In genomic region chr2:197327073-197327775, GRCh38 we compare ENCODE assay signal across 18 cellular contexts. TPM values are rescaled to one million over a fixed set of nuclear protein-coding genes. Genes with fewer than 3 reads are reported as not detected.
DNase-seq lines count a peak whose midpoint lies in the region; ATAC-seq, FAIRE-seq and TF ChIP-seq lines count a peak whose summit lies in the region.
"Had no signal": no experiment of that assay in that cellular context is flagged by ENCODE, and none has a peak within 500 bp of the region (broad histone marks: within the 10 kb centered on the region; RNA-seq: fewer than 3 reads in every experiment).

No MANE protein-coding gene starts in this region.

- no peak overlapping the region for H2BK5ac ChIP-seq in H9 (ENCODE audit: insufficient read length, low read length)

- H4K91ac ChIP-seq in H9 (ENCODE audit: insufficient read length, low read depth, low read length), result no peak overlapping the region

- no peak overlapping the region for H3K4me2 ChIP-seq in H9 (ENCODE audit: insufficient read depth, insufficient read length, low read length)

- H3K18ac ChIP-seq in H9 (ENCODE audit: insufficient read length, low read depth, low read length), result no peak overlapping the region

- POLR2A ChIA-PET in activated CD4-positive, alpha-beta T cell treated with anti-CD3 and anti-CD28 coated beads, Interleukin-2, amount 10 ng/mL, durations not matched to agents 7 days and 5 days (lab: Charles Lee), result interaction anchor here (0.6 kb wide), 2 partner anchors 48 to 91 kb away, joined by 4 to 7 read pairs; no protein-coding TSS in a partner anchor
- POLR2A ChIA-PET in activated CD8-positive, alpha-beta T cell treated with anti-CD3 and anti-CD28 coated beads, Interleukin-2, amount 10 ng/mL, durations not matched to agents 7 days and 5 days (lab: Charles Lee), result interaction anchor here (1.3 to 3.2 kb wide), 3 partner anchors 17 to 199 kb away, joined by 3 to 33 read pairs (median 3); partner anchors contain the start of gene ANKRD44

- H3K4me3 ChIP-seq in spleen (no peak overlapping the region), upper lobe of right lung (no peak overlapping the region)
- H3K4me3 ChIP-seq: gastroesophageal sphincter, right atrium auricular region, uterus had no signal

- H3K36me3 Mint-ChIP-seq in activated CD4-positive, alpha-beta T cell treated with anti-CD3 and anti-CD28 coated beads, Interleukin-2, amount 10 ng/mL, durations not matched to agents 7 days and 5 days (ENCODE audit: low read depth), result peaks cover 14% of the 10 kb centered on the region
- peaks cover 11% of the 10 kb centered on the region for H3K36me3 Mint-ChIP-seq in activated CD8-positive, alpha-beta T cell treated with anti-CD3 and anti-CD28 coated beads, Interleukin-2, amount 10 ng/mL, durations not matched to agents 7 days and 5 days (ENCODE audit: low read depth)
- H3K36me3 Mint-ChIP-seq in H9 (ENCODE audit: insufficient read depth in 1 of 3, low read depth in 3 of 3), result no peaks in the 10 kb centered on the region

- peaks cover 15% of the 10 kb centered on the region for H3K9me3 Mint-ChIP-seq in activated CD4-positive, alpha-beta T cell treated with anti-CD3 and anti-CD28 coated beads, Interleukin-2, amount 10 ng/mL, durations not matched to agents 7 days and 5 days
- peaks cover 9% of the 10 kb centered on the region for H3K9me3 Mint-ChIP-seq in activated CD8-positive, alpha-beta T cell treated with anti-CD3 and anti-CD28 coated beads, Interleukin-2, amount 10 ng/mL, durations not matched to agents 7 days and 5 days (ENCODE audit: insufficient read depth)
- no peaks in the 10 kb centered on the region for H3K9me3 Mint-ChIP-seq in H9

- no peak overlapping the region for H3K9ac ChIP-seq in H9 (ENCODE audit: extremely low read depth, insufficient read length, low read length)

- no peak overlapping the region for H2BK15ac ChIP-seq in H9 (ENCODE audit: low read depth, low read length)

- H3K27me3 Mint-ChIP-seq in activated CD4-positive, alpha-beta T cell treated with anti-CD3 and anti-CD28 coated beads, Interleukin-2, amount 10 ng/mL, durations not matched to agents 7 days and 5 days, result no peaks in the 10 kb centered on the region
- no peaks in the 10 kb centered on the region for H3K27me3 Mint-ChIP-seq in activated CD8-positive, alpha-beta T cell treated with anti-CD3 and anti-CD28 coated beads, Interleukin-2, amount 10 ng/mL, durations not matched to agents 7 days and 5 days (ENCODE audit: low read depth)
- H3K27me3 Mint-ChIP-seq in H9 (ENCODE audit: low read depth), result peaks cover 2% of the 10 kb centered on the region; the same call in 1 of the 2 replicates

- H3K79me2 ChIP-seq in H9 (ENCODE audit: insufficient read depth, low read length), result no peaks in the 10 kb centered on the region

- no peaks in the 10 kb centered on the region for H3K23me2 ChIP-seq in H9 (ENCODE audit: insufficient read length, low read depth, low read length, poor library complexity, severe bottlenecking)

- TF ChIP-seq CTCF in spleen (IDR thresholded peaks at IDR 0.05 in 8 of 11, conservative IDR thresholded peaks at IDR 0.05 in 3 of 11) (no peak), H9 (conservative IDR thresholded peaks at IDR 0.05) (no peak), upper lobe of right lung (IDR thresholded peaks at IDR 0.05) (no peak)

- no peak overlapping the region for H4K8ac ChIP-seq in H9 (replicated peaks; ENCODE audit: insufficient read length, low read depth, low read length)

- peak overlapping the region in 7 of 8 donors; percentile 2 to 50 (median 19) for H3K27ac ChIP-seq in spleen
- H3K27ac ChIP-seq in H9 (ENCODE audit: insufficient read length, low read depth, low read length), result no peak overlapping the region
- no peak overlapping the region for H3K27ac ChIP-seq in upper lobe of right lung
- H3K27ac ChIP-seq: epithelial cell of prostate, gastroesophageal sphincter, right atrium auricular region, uterus had no signal

- WGBS in spleen, 5 donors, result 75 to 94% (median 78%) methylated on average over 3 of the region's 3 CpGs
- WGBS in H9 (ENCODE audit: extremely low coverage, insufficient read length, low lambda C conversion rate), result no CpG with 5 or more reads among the region's 3 CpGs

- H2BK12ac ChIP-seq in H9 (ENCODE audit: insufficient read length, low read depth, low read length), result no peak overlapping the region

- H2AFZ ChIP-seq in H9 (ENCODE audit: low read length), result no peak overlapping the region

- peaks cover 56% of the 10 kb centered on the region for H3K4me1 Mint-ChIP-seq in activated CD4-positive, alpha-beta T cell treated with anti-CD3 and anti-CD28 coated beads, Interleukin-2, amount 10 ng/mL, durations not matched to agents 7 days and 5 days
- H3K4me1 Mint-ChIP-seq in activated CD8-positive, alpha-beta T cell treated with anti-CD3 and anti-CD28 coated beads, Interleukin-2, amount 10 ng/mL, durations not matched to agents 7 days and 5 days (ENCODE audit: low read depth), result peaks cover 56% of the 10 kb centered on the region
- peaks cover 2 to 7% of the 10 kb centered on the region in 2 experiments for H3K4me1 Mint-ChIP-seq in H9

- FAIRE-seq in GM19239 (lab: Jason Lieb, UNC), result peak; percentile 87

- no peak overlapping the region for H3K4ac ChIP-seq in H9 (ENCODE audit: low read depth, low read length)

- TF ChIP-seq POLR2A in spleen (IDR thresholded peaks at IDR 0.05), result no peak

- H3K27ac Mint-ChIP-seq in activated CD4-positive, alpha-beta T cell treated with anti-CD3 and anti-CD28 coated beads, Interleukin-2, amount 10 ng/mL, durations not matched to agents 7 days and 5 days, result peak overlapping the region; percentile 88
- peak overlapping the region; percentile 83 for H3K27ac Mint-ChIP-seq in activated CD8-positive, alpha-beta T cell treated with anti-CD3 and anti-CD28 coated beads, Interleukin-2, amount 10 ng/mL, durations not matched to agents 7 days and 5 days
- H3K27ac Mint-ChIP-seq in H9, result no peak overlapping the region

- intact Hi-C loops in spleen (cut with DNase I; ENCODE audit: low total_unique reads) (no loop called here), upper lobe of right lung (cut with DNase I) (no loop called here)

- no peak for ATAC-seq in activated CD8-positive, alpha-beta T cell treated with anti-CD3 and anti-CD28 coated beads, Interleukin-2, amount 10 ng/mL, durations not matched to agents 7 days and 5 days
- ATAC-seq in upper lobe of right lung (no peak), GM18868 (IDR thresholded peaks at IDR 0.05; ENCODE audit: unreplicated experiment) (no peak)
- ATAC-seq: gastroesophageal sphincter had no signal

- CTCF ChIA-PET in activated CD4-positive, alpha-beta T cell treated with anti-CD3 and anti-CD28 coated beads, Interleukin-2, amount 10 ng/mL, durations not matched to agents 7 days and 5 days (lab: Charles Lee), result interaction anchor here (0.6 to 2.2 kb wide), 8 partner anchors 12 to 313 kb away, joined by 3 to 6 read pairs (median 4); no protein-coding TSS in a partner anchor
- CTCF ChIA-PET in activated CD8-positive, alpha-beta T cell treated with anti-CD3 and anti-CD28 coated beads, Interleukin-2, amount 10 ng/mL, durations not matched to agents 7 days and 5 days (lab: Charles Lee), result interaction anchor here (0.9 to 4.0 kb wide), 15 partner anchors 9 to 316 kb away, joined by 3 to 25 read pairs (median 5); partner anchors contain the start of gene ANKRD44

- H2BK20ac ChIP-seq in H9 (ENCODE audit: low read depth, low read length, poor library complexity, severe bottlenecking), result no peak overlapping the region

- no peak overlapping the region for H3K56ac ChIP-seq in H9 (ENCODE audit: insufficient read length, low read depth, low read length)

- H4K20me1 ChIP-seq in H9 (ENCODE audit: control insufficient read depth, insufficient read depth, insufficient read length), result no peaks in the 10 kb centered on the region

- H3K14ac ChIP-seq in H9 (ENCODE audit: insufficient read depth, low read length), result no peak overlapping the region

- H3K79me1 ChIP-seq in H9 (ENCODE audit: insufficient read depth, low read depth, low read length, poor library complexity, severe bottlenecking), result no peaks in the 10 kb centered on the region

- no peak overlapping the region for H3T11ph ChIP-seq in H9 (ENCODE audit: low read length)

- H3K4me1 ChIP-seq in spleen, result peaks cover 6 to 59% (median 42%) of the 10 kb centered on the region in 6 donors
- H3K4me1 ChIP-seq in H9 (ENCODE audit: insufficient read depth, low read length), result no peaks in the 10 kb centered on the region
- no peaks in the 10 kb centered on the region for H3K4me1 ChIP-seq in upper lobe of right lung
- H3K4me1 ChIP-seq: right atrium auricular region, uterus had no signal

- H3K9me3 ChIP-seq in spleen, result peaks cover 0 to 5% (median 0%) of the 10 kb centered on the region in 8 donors
- no peaks in the 10 kb centered on the region for H3K9me3 ChIP-seq in H9 (ENCODE audit: control insufficient read depth, low read depth, low read length)
- H3K9me3 ChIP-seq in upper lobe of right lung, result no peaks in the 10 kb centered on the region
- H3K9me3 ChIP-seq: gastroesophageal sphincter, right atrium auricular region, uterus had no signal

- H3K27me3 ChIP-seq in spleen (replicated peaks in 1 of 7), result no peaks in the 10 kb centered on the region
- H3K27me3 ChIP-seq in H9 (ENCODE audit: insufficient read depth, low read length), result no peaks in the 10 kb centered on the region
- no peaks in the 10 kb centered on the region for H3K27me3 ChIP-seq in upper lobe of right lung
- H3K27me3 ChIP-seq: right atrium auricular region, uterus had no signal

- DNase-seq in activated CD4-positive, alpha-beta T cell treated with anti-CD3 and anti-CD28 coated beads, Interleukin-2, amount 10 ng/mL, durations not matched to agents 7 days and 5 days, result no peak
- no peak for DNase-seq in activated CD4-positive, alpha-beta T cell treated with anti-CD3 and anti-CD28 coated beads for 1 hour
- DNase-seq in GM19239 (ENCODE audit: insufficient read length, low spot score) (no peak), spleen (no peak), H9 (no peak), upper lobe of right lung (no peak)
- no peak for DNase-seq in activated CD8-positive, alpha-beta T cell treated with anti-CD3 and anti-CD28 coated beads, Interleukin-2, amount 10 ng/mL, durations not matched to agents 7 days and 5 days
- DNase-seq: COR-L47, dermis blood vessel endothelial cell, MM.1S, NCI-H2029, NCI-H510A, SIG-M5, uterus had no signal

- H3K36me3 ChIP-seq in spleen (no peaks in the 10 kb centered on the region), upper lobe of right lung (no peaks in the 10 kb centered on the region)
- H3K36me3 ChIP-seq: gastroesophageal sphincter, right atrium auricular region, uterus had no signal

- no peak overlapping the region for H2AK5ac ChIP-seq in H9 (ENCODE audit: insufficient read length, low read length)

- H4K5ac ChIP-seq in H9 (ENCODE audit: insufficient read length, low read depth, low read length), result no peak overlapping the region

- no peak overlapping the region for H3K4me3 Mint-ChIP-seq in activated CD4-positive, alpha-beta T cell treated with anti-CD3 and anti-CD28 coated beads, Interleukin-2, amount 10 ng/mL, durations not matched to agents 7 days and 5 days
- H3K4me3 Mint-ChIP-seq in activated CD8-positive, alpha-beta T cell treated with anti-CD3 and anti-CD28 coated beads, Interleukin-2, amount 10 ng/mL, durations not matched to agents 7 days and 5 days, result no peak overlapping the region
- no peak overlapping the region for H3K4me3 Mint-ChIP-seq in H9

- no peak overlapping the region for H3K23ac ChIP-seq in H9 (ENCODE audit: insufficient read length, low read depth, low read length)

- H2BK120ac ChIP-seq in H9 (ENCODE audit: low read depth, low read length, poor library complexity, severe bottlenecking), result no peak overlapping the region

RNA-seq across cellular contexts. Expression of gene ANKRD44, which starts 16.6 kb away (rescaled TPM):
- 100 to 1,000 TPM; 223 to 283 TPM for total RNA-seq in activated CD4-positive, alpha-beta T cell treated with anti-CD3 and anti-CD28 coated beads, Interleukin-2, amount 10 ng/mL, durations not matched to agents 7 days and 5 days
- 100 to 1,000 TPM; 188 to 224 TPM for total RNA-seq in activated CD8-positive, alpha-beta T cell treated with anti-CD3 and anti-CD28 coated beads, Interleukin-2, amount 10 ng/mL, durations not matched to agents 7 days and 5 days
- total RNA-seq in spleen (100 to 1,000 TPM; 108 to 183 (median 145) TPM), H9 (2021) (1.8 and 1.9 TPM in 2 replicates), upper lobe of right lung (51.4 TPM)
- polyA plus RNA-seq in spleen, result 10 to 100 TPM; 16.0 to 18.5 (median 16.3) TPM

Comparison
In these comparisons a context has a peak if more than half of its experiments do, and no peak if none do; other contexts are left out.
1. H3K27ac Mint-ChIP-seq: peak in activated CD4-positive, alpha-beta T cell treated with anti-CD3 and anti-CD28 coated beads, Interleukin-2, amount 10 ng/mL, durations not matched to agents 7 days and 5 days (single experiment) and activated CD8-positive, alpha-beta T cell treated with anti-CD3 and anti-CD28 coated beads, Interleukin-2, amount 10 ng/mL, durations not matched to agents 7 days and 5 days (single experiment); none in H9 (0 of 3).
2. H3K27ac ChIP-seq: peak in spleen (7 of 8); none in H9 (single experiment) and upper lobe of right lung (single experiment).
3. RNA of gene ANKRD44, which starts 16.6 kb away (total RNA-seq): 223 to 283 TPM in activated CD4-positive, alpha-beta T cell treated with anti-CD3 and anti-CD28 coated beads, Interleukin-2, amount 10 ng/mL, durations not matched to agents 7 days and 5 days, 188 to 224 TPM in activated CD8-positive, alpha-beta T cell treated with anti-CD3 and anti-CD28 coated beads, Interleukin-2, amount 10 ng/mL, durations not matched to agents 7 days and 5 days, 108 to 183 TPM in spleen and 51.4 TPM in upper lobe of right lung (single experiment); 1.8 to 1.9 TPM in H9; every median in the first group is over 10 times any median in the second.